Comparison of ENCODE assay signal across 17 cellular contexts in genomic region chr14:57988445-57988844, GRCh38.
DNase-seq lines count a peak whose midpoint lies in the region; ATAC-seq, FAIRE-seq and TF ChIP-seq lines count a peak whose summit lies in the region.
"Had no signal": no experiment of that assay in that cellular context is flagged by ENCODE, and none has a peak within 500 bp of the region (broad histone marks: within the 10 kb centered on the region; RNA-seq: fewer than 3 reads in every experiment).

No MANE protein-coding gene starts in this region.

- H3K4me1 ChIP-seq in RWPE2 (ENCODE audit: insufficient read depth, poor library complexity, severe bottlenecking), result no peaks in the 10 kb centered on the region
- H3K4me1 ChIP-seq in keratinocyte (ENCODE audit: control insufficient read depth, extremely low read depth, insufficient read depth, low read length), result no peaks in the 10 kb centered on the region
- H3K4me1 ChIP-seq in esophagus squamous epithelium, result peaks cover 0 to 25% (median 12%) of the 10 kb centered on the region in 3 donors
- H3K4me1 ChIP-seq: A549, Caco-2, HAP-1 had no signal

- H3K36me3 ChIP-seq in RWPE2 (ENCODE audit: low read depth) (no peaks in the 10 kb centered on the region), keratinocyte (ENCODE audit: control insufficient read depth in 2 of 2, extremely low read depth in 1 of 2, insufficient read depth in 2 of 2, low read length in 2 of 2) (no peaks in the 10 kb centered on the region), esophagus squamous epithelium (no peaks in the 10 kb centered on the region)
- H3K36me3 ChIP-seq: HAP-1 had no signal

- no peaks in the 10 kb centered on the region for H3K9me3 ChIP-seq in RWPE2 (ENCODE audit: severe bottlenecking)
- no peaks in the 10 kb centered on the region for H3K9me3 ChIP-seq in keratinocyte (ENCODE audit: control insufficient read depth, low read depth, low read length)
- H3K9me3 ChIP-seq in esophagus squamous epithelium, result no peaks in the 10 kb centered on the region
- H3K9me3 ChIP-seq: A549, Caco-2, HAP-1 had no signal

- FAIRE-seq in keratinocyte (lab: Jason Lieb, UNC), result peak; percentile 41
- FAIRE-seq: A549, D721Med had no signal

- 63 to 72% methylated on average over 3 to 5 of the region's 5 CpGs for WGBS in esophagus squamous epithelium, 2 donors

- H3K9me1 ChIP-seq in keratinocyte (ENCODE audit: control insufficient read depth, extremely low read depth, insufficient read depth, low read length), result no peaks in the 10 kb centered on the region

- H3K4me3 ChIP-seq in RWPE2 (ENCODE audit: severe bottlenecking), result no peak overlapping the region
- no peak overlapping the region for H3K4me3 ChIP-seq in keratinocyte (ENCODE audit: control insufficient read depth in 2 of 3, extremely low read depth in 1 of 3, insufficient read depth in 2 of 3, low read depth in 1 of 3, low read length in 3 of 3)
- no peak overlapping the region for H3K4me3 ChIP-seq in esophagus squamous epithelium
- H3K4me3 ChIP-seq: A549, HAP-1 had no signal

- no peaks in the 10 kb centered on the region for H3K27me3 ChIP-seq in RWPE2 (ENCODE audit: insufficient read depth, poor library complexity, severe bottlenecking)
- H3K27me3 ChIP-seq in keratinocyte (ENCODE audit: control insufficient read depth, extremely low read depth, insufficient read depth, low read length), result no peaks in the 10 kb centered on the region
- peaks cover 0 to 5% (median 0%) of the 10 kb centered on the region in 4 donors for H3K27me3 ChIP-seq in esophagus squamous epithelium

- H3K9ac ChIP-seq in keratinocyte (ENCODE audit: control insufficient read depth, extremely low read depth, insufficient read depth, low read length), result no peak overlapping the region

- H3K4me2 ChIP-seq in keratinocyte (ENCODE audit: control insufficient read depth, extremely low read depth, insufficient read depth, low read depth, low read length), result no peak overlapping the region
- H3K4me2 ChIP-seq: A549 had no signal

- no peaks in the 10 kb centered on the region for H3K79me2 ChIP-seq in keratinocyte (ENCODE audit: control insufficient read depth, insufficient read depth, low read length)

- intact Hi-C loops in esophagus squamous epithelium (cut with DNase I), result no loop called here

- dilution Hi-C loops in keratinocyte (cut with MboI; ENCODE audit: extremely low pct_ligation_motif_present, low sequenced_read_pairs), result no loop called here

- no peak for TF ChIP-seq POLR2A in esophagus squamous epithelium (IDR thresholded peaks at IDR 0.05)

- H2AFZ ChIP-seq in keratinocyte (ENCODE audit: control insufficient read depth, low read length), result peak overlapping the region; percentile 9

- ATAC-seq in RWPE2 (ENCODE audit: low read depth), result peak; percentile 45; the same call in 1 of the 3 replicates
- ATAC-seq: A549 had no signal

- H3K27ac ChIP-seq in RWPE2 (ENCODE audit: poor library complexity, severe bottlenecking) (no peak overlapping the region), keratinocyte (ENCODE audit: control insufficient read depth, insufficient read depth, low read length) (no peak overlapping the region), esophagus squamous epithelium (peak overlapping the region in 2 of 4 donors; percentile 73 to 85)
- H3K27ac ChIP-seq: 22Rv1, A549, C4-2B had no signal

- DNase-seq in DMS53 (lab: John Stamatoyannopoulos, UW), result peak; percentile 33
- DNase-seq in DMS53 treated with DMSO at 0.1 percent for 48 hours (lab: John Stamatoyannopoulos, UW; ENCODE audit: unreplicated experiment), result no peak
- DNase-seq in RWPE2 (ENCODE audit: low spot score), result no peak
- no peak for DNase-seq in keratinocyte (ENCODE audit: low read depth, low spot score)
- DNase-seq in esophagus squamous epithelium (lab: John Stamatoyannopoulos, UW), result no peak
- DNase-seq in dermis blood vessel endothelial cell, result no peak
- DNase-seq in NCI-H1694 (lab: John Stamatoyannopoulos, UW), result no peak
- DNase-seq: AML-193; Caco-2; CD4-positive, alpha-beta T cell; DMS79 treated with DMSO at 0.1 percent for 48 hours; GF-D8 had no signal

- H4K20me1 ChIP-seq in keratinocyte (ENCODE audit: control insufficient read depth, extremely low read depth, insufficient read depth, low read length), result no peaks in the 10 kb centered on the region

- TF ChIP-seq CTCF in RWPE2 (IDR thresholded peaks at IDR 0.05; ENCODE audit: poor library complexity, severe bottlenecking), result no peak
- no peak for TF ChIP-seq CTCF in keratinocyte (optimal IDR thresholded peaks at IDR 0.05 in 1 of 3, IDR thresholded peaks at IDR 0.05 in 1 of 3, conservative IDR thresholded peaks at IDR 0.05 in 1 of 3; ENCODE audit: extremely low read depth in 1 of 3, insufficient read depth in 2 of 3, low read length in 3 of 3)
- TF ChIP-seq CTCF in esophagus squamous epithelium (IDR thresholded peaks at IDR 0.05), result no peak
